In genomic region chr14:61326847-61327246, GRCh38 we compare ENCODE assay signal across 9 cellular contexts. TPM values are rescaled to one million over a fixed set of nuclear protein-coding genes. Genes with fewer than 3 reads are reported as not detected.
A peak's percentile ranks its signal among the peaks of the same experiment; 100 is the strongest.
DNase-seq lines count a peak whose midpoint lies in the region; ATAC-seq and TF ChIP-seq lines count a peak whose summit lies in the region.
"Had no signal": no experiment of that assay in that cellular context is flagged by ENCODE, and none has a peak within 500 bp of the region (broad histone marks: within the 10 kb centered on the region; RNA-seq: fewer than 3 reads in every experiment).

No MANE protein-coding gene starts in this region.

- no peaks in the 10 kb centered on the region for H3K36me3 ChIP-seq in suprapubic skin

- ATAC-seq in activated naive CD8-positive, alpha-beta T cell treated with anti-CD3 and anti-CD28 coated beads, Interleukin-2, amount 50 U/mL, for 24 hours, result no peak

- peaks cover 35% of the 10 kb centered on the region for H3K4me1 ChIP-seq in suprapubic skin

- peak overlapping the region; percentile 97 for H3K4me3 Mint-ChIP-seq in activated naive CD8-positive, alpha-beta T cell treated with anti-CD3 and anti-CD28 coated beads, Interleukin-2, amount 50 U/mL, for 24 hours
- peak overlapping the region; percentile 98 to 100 (median 99) for H3K4me3 Mint-ChIP-seq in immature natural killer cell

- H3K4me3 ChIP-seq in suprapubic skin (no peak overlapping the region), coronary artery (no peak overlapping the region)

- WGBS in suprapubic skin, result 28% methylated on average over 4 of the region's 4 CpGs

- H3K27ac ChIP-seq in suprapubic skin, result peak overlapping the region; percentile 57
- H3K27ac ChIP-seq in coronary artery, result peak overlapping the region in 1 of 2 donors; percentile 21

- peaks cover under 1% of the 10 kb centered on the region for H3K27me3 ChIP-seq in suprapubic skin

- H3K4me1 Mint-ChIP-seq in activated naive CD8-positive, alpha-beta T cell treated with anti-CD3 and anti-CD28 coated beads, Interleukin-2, amount 50 U/mL, for 24 hours, result peaks cover 72% of the 10 kb centered on the region
- peaks cover 75 to 86% of the 10 kb centered on the region in 2 donors for H3K4me1 Mint-ChIP-seq in immature natural killer cell

- DNase-seq in NCI-H1092 treated with DMSO at 0.1 percent for 48 hours (lab: John Stamatoyannopoulos, UW) (peak; percentile 10), NCI-H1092 (lab: John Stamatoyannopoulos, UW) (no peak), immature natural killer cell (no peak), suprapubic skin (ENCODE audit: low spot score in 2 of 2) (peak in 1 of 2 donors; percentile 80), SW 1271 (lab: John Stamatoyannopoulos, UW) (no peak), coronary artery (ENCODE audit: low spot score) (no peak), pons (ENCODE audit: low spot score) (no peak)
- DNase-seq in activated naive CD8-positive, alpha-beta T cell treated with anti-CD3 and anti-CD28 coated beads, Interleukin-2, amount 50 U/mL, for 24 hours, result no peak

- H3K27me3 Mint-ChIP-seq in activated naive CD8-positive, alpha-beta T cell treated with anti-CD3 and anti-CD28 coated beads, Interleukin-2, amount 50 U/mL, for 24 hours, result no peaks in the 10 kb centered on the region
- H3K27me3 Mint-ChIP-seq in immature natural killer cell (ENCODE audit: low read depth in 3 of 3), result peaks cover 2 to 28% (median 17%) of the 10 kb centered on the region in 3 donors

- no peaks in the 10 kb centered on the region for H3K9me3 Mint-ChIP-seq in activated naive CD8-positive, alpha-beta T cell treated with anti-CD3 and anti-CD28 coated beads, Interleukin-2, amount 50 U/mL, for 24 hours
- H3K9me3 Mint-ChIP-seq in immature natural killer cell, result no peaks in the 10 kb centered on the region

- no peak for TF ChIP-seq CTCF in suprapubic skin (IDR thresholded peaks at IDR 0.05)
- no peak for TF ChIP-seq CTCF in coronary artery (IDR thresholded peaks at IDR 0.05)

- peak overlapping the region; percentile 96 for H3K27ac Mint-ChIP-seq in activated naive CD8-positive, alpha-beta T cell treated with anti-CD3 and anti-CD28 coated beads, Interleukin-2, amount 50 U/mL, for 24 hours
- peak overlapping the region; percentile 68 to 97 (median 91) for H3K27ac Mint-ChIP-seq in immature natural killer cell

- no peaks in the 10 kb centered on the region for H3K9me3 ChIP-seq in suprapubic skin

- peaks cover 69% of the 10 kb centered on the region for H3K36me3 Mint-ChIP-seq in activated naive CD8-positive, alpha-beta T cell treated with anti-CD3 and anti-CD28 coated beads, Interleukin-2, amount 50 U/mL, for 24 hours (ENCODE audit: low read depth)
- peaks cover 28 to 55% (median 39%) of the 10 kb centered on the region in 3 donors for H3K36me3 Mint-ChIP-seq in immature natural killer cell

- no peak for TF ChIP-seq EP300 in suprapubic skin (IDR thresholded peaks at IDR 0.05)

- TF ChIP-seq POLR2A in suprapubic skin (IDR thresholded peaks at IDR 0.05), result no peak

RNA-seq across cellular contexts. Expression of gene PRKCH, which starts 5.5 kb away (rescaled TPM):
- 100 to 1,000 TPM; 231 to 451 (median 335) TPM for polyA plus RNA-seq in immature natural killer cell
- 100 to 1,000 TPM in 1 of 4 donors, 10 to 100 TPM in 3; 49.5 to 147 (median 59.2) TPM for total RNA-seq in suprapubic skin

RNA-seq across cellular contexts. Expression of gene TMEM30B, which starts 45.7 kb away (rescaled TPM):
- polyA plus RNA-seq in immature natural killer cell, result 1 to 10 TPM in 2 of 3 donors, under 1 TPM in 1; 0.91 to 2.9 (median 1.2) TPM
- total RNA-seq in suprapubic skin, result 10 to 100 TPM; 32.7 to 42.0 (median 36.8) TPM
- total RNA-seq: A172 had no signal
